ENCODE assay signal across 8 cellular contexts in genomic region chr7:43905209-43905946, GRCh38. TPM values are rescaled to one million over a fixed set of nuclear protein-coding genes. Genes with fewer than 3 reads are reported as not detected.
DNase-seq lines count a peak whose midpoint lies in the region; ATAC-seq and TF ChIP-seq lines count a peak whose summit lies in the region.

No MANE protein-coding gene starts in this region.

- ATAC-seq in lung (ENCODE audit: insufficient read depth, low FRiP score) (no peak), GM19467 (IDR thresholded peaks at IDR 0.05; ENCODE audit: unreplicated experiment) (no peak), GM18858 (IDR thresholded peaks at IDR 0.05; ENCODE audit: unreplicated experiment) (no peak)

- H3K27me3 ChIP-seq in lung (ENCODE audit: control insufficient read depth, insufficient read depth), result no peaks in the 10 kb centered on the region

- peaks cover 11 to 13% of the 10 kb centered on the region in 2 donors for H3K4me1 ChIP-seq in lung (ENCODE audit: control insufficient read depth in 2 of 2, insufficient read depth in 2 of 2, low read length in 2 of 2)
- no peaks in the 10 kb centered on the region for H3K4me1 ChIP-seq in urinary bladder (ENCODE audit: insufficient read depth)

- TF ChIP-seq POLR2A in NB4 (IDR thresholded peaks at IDR 0.05; ENCODE audit: extremely low read depth, insufficient read length), result no peak

- H3K27ac ChIP-seq in coronary artery, result peak overlapping the region; percentile 92 to 95
- H3K27ac ChIP-seq in lung (ENCODE audit: low read depth in 1 of 2, low read length in 1 of 2), result peak overlapping the region; percentile 89 to 98
- H3K27ac ChIP-seq in urinary bladder (ENCODE audit: low read depth), result no peak overlapping the region

- peak; percentile 31 for DNase-seq in COLO829 (ENCODE audit: low spot score)
- DNase-seq in NB4 (ENCODE audit: low read depth), result no peak
- DNase-seq in coronary artery (ENCODE audit: low spot score), result no peak
- no peak for DNase-seq in lung (ENCODE audit: low spot score)
- no peak for DNase-seq in NCI-H446 (lab: John Stamatoyannopoulos, UW)

- H3K36me3 ChIP-seq in lung (ENCODE audit: control insufficient read depth in 2 of 2, insufficient read depth in 2 of 2, low read length in 2 of 2) (no peaks in the 10 kb centered on the region), urinary bladder (ENCODE audit: insufficient read depth) (no peaks in the 10 kb centered on the region)

- H3K9me3 ChIP-seq in lung (ENCODE audit: control insufficient read depth in 2 of 2, insufficient read depth in 1 of 2, low read length in 1 of 2), result no peaks in the 10 kb centered on the region

- WGBS in lung, 2 donors, result 45 to 62% methylated on average over 8 of the region's 8 CpGs
- 39% methylated on average over 8 of the region's 8 CpGs for WGBS in urinary bladder

- TF ChIP-seq CTCF in NB4 (IDR thresholded peaks at IDR 0.05; ENCODE audit: low read depth, low read length), result no peak
- TF ChIP-seq CTCF in coronary artery (IDR thresholded peaks at IDR 0.05), result no peak
- no peak for TF ChIP-seq CTCF in lung (IDR thresholded peaks at IDR 0.05; ENCODE audit: control extremely low read depth, extremely low read depth)

- H3K4me3 ChIP-seq in NB4 (ENCODE audit: low read depth, low read length), result peak overlapping the region; percentile 53
- H3K4me3 ChIP-seq in coronary artery, result peak overlapping the region; percentile 96
- peak overlapping the region; percentile 88 for H3K4me3 ChIP-seq in lung
- peak overlapping the region; percentile 99 for H3K4me3 ChIP-seq in urinary bladder (ENCODE audit: low read depth, low read length)

RNA-seq across cellular contexts. Expression of gene URGCP, which starts 1.0 kb away (rescaled TPM):
- total RNA-seq in lung (10 to 100 TPM; 23.0 to 25.5 TPM), urinary bladder (24.1 TPM)
- polyA plus RNA-seq in lung (10 to 100 TPM; 11.8 to 16.4 TPM), urinary bladder (26.2 TPM)

RNA-seq across cellular contexts. Expression of gene UBE2D4, which starts 20.9 kb away (rescaled TPM):
- total RNA-seq in lung, result 10 to 100 TPM in 1 of 2 donors, 1 to 10 TPM in 1; 8.8 to 25.6 TPM
- 10 to 100 TPM; 11.9 to 22.4 TPM for polyA plus RNA-seq in lung
- total RNA-seq in urinary bladder, result 12.7 TPM
- polyA plus RNA-seq in urinary bladder, result 23.5 TPM

RNA-seq across cellular contexts. Expression of gene MRPS24, which starts 36.1 kb away (rescaled TPM):
- 10 to 100 TPM; 33.6 to 96.7 TPM for total RNA-seq in lung
- 100 to 1,000 TPM; 119 to 126 TPM for polyA plus RNA-seq in lung
- total RNA-seq in urinary bladder, result 29.9 TPM
- 125 TPM for polyA plus RNA-seq in urinary bladder
